In genomic region chr21:31201144-31201543, GRCh38 we compare ENCODE assay signal across 15 cellular contexts.
DNase-seq lines count a peak whose midpoint lies in the region; ATAC-seq and TF ChIP-seq lines count a peak whose summit lies in the region.
"Had no signal": no experiment of that assay in that cellular context is flagged by ENCODE, and none has a peak within 500 bp of the region (broad histone marks: within the 10 kb centered on the region; RNA-seq: fewer than 3 reads in every experiment).

No MANE protein-coding gene starts in this region.

- peaks cover 0 to 9% (median 0%) of the 10 kb centered on the region in 3 donors for H3K27me3 ChIP-seq in skeletal muscle tissue (ENCODE audit: control insufficient read depth in 3 of 3, insufficient read depth in 3 of 3, low read length in 3 of 3)
- H3K27me3 ChIP-seq: BE2C had no signal

- no peaks in the 10 kb centered on the region for H3K9me3 ChIP-seq in skeletal muscle tissue (ENCODE audit: control insufficient read depth in 3 of 3, low read length in 3 of 3)
- H3K9me3 ChIP-seq: BE2C had no signal

- H3K4me1 ChIP-seq in skeletal muscle tissue (ENCODE audit: control insufficient read depth in 3 of 3, insufficient read depth in 3 of 3, low read length in 3 of 3) = peaks cover 0 to 4% (median 0%) of the 10 kb centered on the region in 3 donors

- H3K4me3 ChIP-seq in NB4 (ENCODE audit: low read depth, low read length) (peak overlapping the region; percentile 12), skeletal muscle tissue (ENCODE audit: low read length in 3 of 3) (no peak overlapping the region)

- peak overlapping the region; percentile 46 for H3K27ac ChIP-seq in skeletal muscle tissue (ENCODE audit: low read depth, low read length)

- H3K36me3 ChIP-seq in skeletal muscle tissue (ENCODE audit: control insufficient read depth in 3 of 3, insufficient read depth in 3 of 3, low read length in 3 of 3) = no peaks in the 10 kb centered on the region
- H3K36me3 ChIP-seq: BE2C had no signal

- intact Hi-C loops in Right ventricle myocardium superior (cut with DNase I) = no loop called here

- H3K9ac ChIP-seq in skeletal muscle tissue (ENCODE audit: low read depth in 1 of 3, low read length in 3 of 3) = peak overlapping the region in 1 of 3 donors; percentile 23

- no peak for TF ChIP-seq CTCF in NB4 (IDR thresholded peaks at IDR 0.05; ENCODE audit: low read depth, low read length)

- no peak for TF ChIP-seq POLR2A in NB4 (IDR thresholded peaks at IDR 0.05; ENCODE audit: extremely low read depth, insufficient read length)

- ATAC-seq in GM19043 (IDR thresholded peaks at IDR 0.05; ENCODE audit: low read depth, unreplicated experiment) = peak; percentile 11
- ATAC-seq in Right ventricle myocardium superior (ENCODE audit: poor library complexity) = peak; percentile 52
- no peak for ATAC-seq in HG03025 (IDR thresholded peaks at IDR 0.05; ENCODE audit: low FRiP score, unreplicated experiment)
- no peak for ATAC-seq in GM18909 (IDR thresholded peaks at IDR 0.05; ENCODE audit: poor library complexity, unreplicated experiment)
- ATAC-seq: PC-3 had no signal

- no peak for DNase-seq in NB4 (ENCODE audit: low read depth)
- DNase-seq in Right ventricle myocardium superior = no peak
- no peak for DNase-seq in T1000 (lab: John Stamatoyannopoulos, UW)
- DNase-seq in activated effector memory CD4-positive, alpha-beta T cell treated with Interleukin-2 at 50 U/mL for 16 hours = no peak
- DNase-seq: activated naive CD4-positive, alpha-beta T cell treated with anti-CD3 and anti-CD28 coated beads for 36 hours; BE2C; cerebellar nuclear complex; EL; erythroblast; PC-3; stimulated activated CD4-positive, alpha-beta T cell treated with anti-CD3 and anti-CD28 coated beads, Interleukin-2, amount 100 ng/mL, for 24 hours had no signal

Comparison
In these comparisons a context has a peak if more than half of its experiments do, and no peak if none do; other contexts are left out.
1. ATAC-seq: peak in GM19043 (single experiment) and Right ventricle myocardium superior (single experiment); none in HG03025 (single experiment) and GM18909 (single experiment).